22 cellular contexts compared by ENCODE assay signal in the genomic region with DNA sequence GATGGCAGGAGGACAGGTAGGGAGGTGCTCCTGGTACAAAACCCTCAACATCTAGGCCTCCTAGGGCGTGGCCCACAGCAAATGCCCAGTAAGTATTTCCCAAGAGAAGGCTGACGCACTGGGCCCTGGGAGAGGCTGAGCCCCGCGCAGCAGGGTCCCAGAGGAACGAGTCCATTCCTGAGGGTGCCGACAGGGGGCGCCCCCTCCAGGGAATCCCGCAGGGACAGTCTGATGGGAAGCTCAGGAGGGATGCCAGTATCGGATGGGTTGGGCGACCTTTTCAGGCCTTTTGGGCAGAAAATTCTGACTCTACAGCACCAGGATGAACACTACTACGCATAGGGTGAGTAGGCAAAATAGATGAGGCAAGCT. TPM values are rescaled to one million over a fixed set of nuclear protein-coding genes. Genes with fewer than 3 reads are reported as not detected.
DNase-seq lines count a peak whose midpoint lies in the region; ATAC-seq and TF ChIP-seq lines count a peak whose summit lies in the region.
"Had no signal": no experiment of that assay in that cellular context is flagged by ENCODE, and none has a peak within 500 bp of the region (broad histone marks: within the 10 kb centered on the region; RNA-seq: fewer than 3 reads in every experiment).

No MANE protein-coding gene starts in this region.

- H3K36me3 Mint-ChIP-seq in WTC11, result peaks cover 20% of the 10 kb centered on the region

- H3K9me3 ChIP-seq in A673 (ENCODE audit: low read depth, low read length, poor library complexity, severe bottlenecking), result no peaks in the 10 kb centered on the region
- H3K9me3 ChIP-seq: BLaER1 treated with 17β-estradiol and CSF1 and Interleukin-3, amounts not matched to agents 10 nM and 100 nM; mucosa of descending colon; spleen; uterus had no signal

- no peaks in the 10 kb centered on the region for H3K9me3 Mint-ChIP-seq in WTC11
- H3K9me3 Mint-ChIP-seq: activated naive CD4-positive, alpha-beta T cell treated with anti-CD3 and anti-CD28 coated beads, Interleukin-2, amount 50 U/mL, for 72 hours; stimulated activated naive CD8-positive, alpha-beta T cell treated with anti-CD3 and anti-CD28 coated beads, Interleukin-15, Interleukin-2, amounts not matched to agents 100 ng/mL and 50 ng/mL, for 24 hours had no signal

- H3K27ac ChIP-seq in A673 (ENCODE audit: low read depth, low read length, poor library complexity, severe bottlenecking), result no peak overlapping the region
- H3K27ac ChIP-seq: BLaER1 treated with 17β-estradiol and CSF1 and Interleukin-3, amounts not matched to agents 10 nM and 100 nM; parathyroid adenoma; spleen; uterus had no signal

- ATAC-seq in WTC11 (peak; percentile 87), Right ventricle myocardium inferior (no peak)
- ATAC-seq: activated naive CD4-positive, alpha-beta T cell treated with anti-CD3 and anti-CD28 coated beads, Interleukin-2, amount 50 U/mL, for 72 hours; mucosa of descending colon; T-helper 17 cell had no signal

- no peaks in the 10 kb centered on the region for H3K27me3 Mint-ChIP-seq in WTC11 (ENCODE audit: low read depth)
- H3K27me3 Mint-ChIP-seq: stimulated activated naive CD8-positive, alpha-beta T cell treated with anti-CD3 and anti-CD28 coated beads, Interleukin-15, Interleukin-2, amounts not matched to agents 100 ng/mL and 50 ng/mL, for 24 hours; T-helper 17 cell had no signal

- no peak overlapping the region for H3K27ac Mint-ChIP-seq in WTC11
- H3K27ac Mint-ChIP-seq: stimulated activated naive CD8-positive, alpha-beta T cell treated with anti-CD3 and anti-CD28 coated beads, Interleukin-15, Interleukin-2, amounts not matched to agents 100 ng/mL and 50 ng/mL, for 24 hours; T-helper 17 cell had no signal

- BruUV-seq in A673 (replicated peaks; lab: Mats Ljungman, UMichigan), result no TSS peak

- H3K27me3 ChIP-seq in A673 (replicated peaks; ENCODE audit: insufficient read depth, low read depth, low read length, poor library complexity) (no peaks in the 10 kb centered on the region), H7 (ENCODE audit: control insufficient read depth, insufficient read depth, low read length) (no peaks in the 10 kb centered on the region)
- H3K27me3 ChIP-seq: BLaER1 treated with 17β-estradiol and CSF1 and Interleukin-3, amounts not matched to agents 10 nM and 100 nM; spleen; uterus had no signal

- no peaks in the 10 kb centered on the region; the same call in 1 of the 2 replicates for H3K4me1 Mint-ChIP-seq in WTC11

- POLR2A ChIA-PET in A673 (lab: Charles Lee; ENCODE audit: low non-redundant PET) (no interaction called here), WTC11 (lab: Charles Lee) (interaction anchor here (0.6 to 0.8 kb wide), 2 partner anchors 13 to 69 kb away, joined by 3 to 4 read pairs; no protein-coding TSS in a partner anchor)

- DNase-seq in A673 (ENCODE audit: low spot score), result no peak
- DNase-seq in H7, result peak; percentile 86
- DNase-seq in WTC11 (ENCODE audit: low spot score), result peak; percentile 74
- DNase-seq in iPS-NIHi7 (ENCODE audit: extremely low spot score), result peak; percentile 78
- DNase-seq in KBM-7, result no peak
- DNase-seq in GM03348 (ENCODE audit: low spot score), result no peak
- DNase-seq in activated CD8-positive, alpha-beta memory T cell treated with anti-CD3 and anti-CD28 coated beads for 24 hours, result no peak
- no peak for DNase-seq in Right ventricle myocardium inferior (ENCODE audit: missing footprints)
- DNase-seq: activated CD4-positive, CD25-positive, alpha-beta regulatory T cell treated with anti-CD3 and anti-CD28 coated beads, Interleukin-2, amount 50 U/mL, for 72 hours; DMS79 treated with DMSO at 0.1 percent for 48 hours; HCEC 1CT; Karpas-422; kidney; mucosa of descending colon; NCI-H524 treated with DMSO at 0.1 percent for 48 hours; spleen; T-helper 17 cell; uterus had no signal

- H3K4me3 Mint-ChIP-seq in WTC11, result no peak overlapping the region
- H3K4me3 Mint-ChIP-seq: stimulated activated naive CD8-positive, alpha-beta T cell treated with anti-CD3 and anti-CD28 coated beads, Interleukin-15, Interleukin-2, amounts not matched to agents 100 ng/mL and 50 ng/mL, for 24 hours had no signal

- intact Hi-C loops in A673 (cut with micrococcal nuclease; ENCODE audit: unreplicated experiment), result no loop called here
- intact Hi-C loops in Right ventricle myocardium inferior (cut with DNase I), result no loop called here

- no peak overlapping the region for H3K4me3 ChIP-seq in A673 (ENCODE audit: low read depth, low read length, poor library complexity, severe bottlenecking)
- no peak overlapping the region for H3K4me3 ChIP-seq in H7 (ENCODE audit: insufficient read depth, low read depth, low read length)
- H3K4me3 ChIP-seq: BLaER1 treated with 17β-estradiol and CSF1 and Interleukin-3, amounts not matched to agents 10 nM and 100 nM; mucosa of descending colon; spleen; uterus had no signal

- peaks cover 5% of the 10 kb centered on the region for H3K36me3 ChIP-seq in A673 (ENCODE audit: insufficient read depth, low read length, poor library complexity, severe bottlenecking)
- H3K36me3 ChIP-seq in H7 (replicated peaks; ENCODE audit: control insufficient read depth, insufficient read depth, low read length), result peaks cover 7% of the 10 kb centered on the region
- H3K36me3 ChIP-seq: uterus had no signal

- H3K4me1 ChIP-seq in A673 (ENCODE audit: insufficient read depth, low read length, poor library complexity, severe bottlenecking), result no peaks in the 10 kb centered on the region
- H3K4me1 ChIP-seq: parathyroid adenoma, spleen, uterus had no signal

- CTCF ChIA-PET in A673 (lab: Charles Lee), result interaction anchor here (1.0 kb wide), 1 partner anchor 11 kb away, joined by 6 read pairs; no protein-coding TSS in a partner anchor
- CTCF ChIA-PET in WTC11 (lab: Charles Lee), result interaction anchor here (0.6 to 2.3 kb wide), 40 partner anchors 9 to 372 kb away, joined by 3 to 29 read pairs (median 4); a partner anchor contains a TSS

- TF ChIP-seq CTCF in A673 (conservative IDR thresholded peaks at IDR 0.05; ENCODE audit: low read depth, low read length) (peak; percentile 39), WTC11 (IDR thresholded peaks at IDR 0.05) (peak; percentile 91)

- in situ Hi-C loops in KBM-7 (cut with MboI; ENCODE audit: low pct_unique_long_range_greater_than_20kb, low sequenced_read_pairs), result no loop called here

TF ChIP-seq in WTC11, 78 proteins besides CTCF, POLR2A, EP300 and RAD21 (continues in another document):
- no peak for TF ChIP-seq ZNF396 (CRISPR knock-in tag; IDR thresholded peaks at IDR 0.05; ENCODE audit: borderline replicate concordance)
- TF ChIP-seq, protein P1, sequence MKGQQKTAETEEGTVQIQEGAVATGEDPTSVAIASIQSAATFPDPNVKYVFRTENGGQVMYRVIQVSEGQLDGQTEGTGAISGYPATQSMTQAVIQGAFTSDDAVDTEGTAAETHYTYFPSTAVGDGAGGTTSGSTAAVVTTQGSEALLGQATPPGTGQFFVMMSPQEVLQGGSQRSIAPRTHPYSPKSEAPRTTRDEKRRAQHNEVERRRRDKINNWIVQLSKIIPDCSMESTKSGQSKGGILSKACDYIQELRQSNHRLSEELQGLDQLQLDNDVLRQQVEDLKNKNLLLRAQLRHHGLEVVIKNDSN (CRISPR knock-in tag; IDR thresholded peaks at IDR 0.05), result no peak
- no peak for TF ChIP-seq CBFB (CRISPR knock-in tag; IDR thresholded peaks at IDR 0.05; ENCODE audit: low read depth)
- TF ChIP-seq ZNF671 (CRISPR knock-in tag; IDR thresholded peaks at IDR 0.05), result no peak
- TF ChIP-seq, protein P2, sequence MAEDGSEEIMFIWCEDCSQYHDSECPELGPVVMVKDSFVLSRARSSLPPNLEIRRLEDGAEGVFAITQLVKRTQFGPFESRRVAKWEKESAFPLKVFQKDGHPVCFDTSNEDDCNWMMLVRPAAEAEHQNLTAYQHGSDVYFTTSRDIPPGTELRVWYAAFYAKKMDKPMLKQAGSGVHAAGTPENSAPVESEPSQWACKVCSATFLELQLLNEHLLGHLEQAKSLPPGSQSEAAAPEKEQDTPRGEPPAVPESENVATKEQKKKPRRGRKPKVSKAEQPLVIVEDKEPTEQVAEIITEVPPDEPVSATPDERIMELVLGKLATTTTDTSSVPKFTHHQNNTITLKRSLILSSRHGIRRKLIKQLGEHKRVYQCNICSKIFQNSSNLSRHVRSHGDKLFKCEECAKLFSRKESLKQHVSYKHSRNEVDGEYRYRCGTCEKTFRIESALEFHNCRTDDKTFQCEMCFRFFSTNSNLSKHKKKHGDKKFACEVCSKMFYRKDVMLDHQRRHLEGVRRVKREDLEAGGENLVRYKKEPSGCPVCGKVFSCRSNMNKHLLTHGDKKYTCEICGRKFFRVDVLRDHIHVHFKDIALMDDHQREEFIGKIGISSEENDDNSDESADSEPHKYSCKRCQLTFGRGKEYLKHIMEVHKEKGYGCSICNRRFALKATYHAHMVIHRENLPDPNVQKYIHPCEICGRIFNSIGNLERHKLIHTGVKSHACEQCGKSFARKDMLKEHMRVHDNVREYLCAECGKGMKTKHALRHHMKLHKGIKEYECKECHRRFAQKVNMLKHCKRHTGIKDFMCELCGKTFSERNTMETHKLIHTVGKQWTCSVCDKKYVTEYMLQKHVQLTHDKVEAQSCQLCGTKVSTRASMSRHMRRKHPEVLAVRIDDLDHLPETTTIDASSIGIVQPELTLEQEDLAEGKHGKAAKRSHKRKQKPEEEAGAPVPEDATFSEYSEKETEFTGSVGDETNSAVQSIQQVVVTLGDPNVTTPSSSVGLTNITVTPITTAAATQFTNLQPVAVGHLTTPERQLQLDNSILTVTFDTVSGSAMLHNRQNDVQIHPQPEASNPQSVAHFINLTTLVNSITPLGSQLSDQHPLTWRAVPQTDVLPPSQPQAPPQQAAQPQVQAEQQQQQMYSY (CRISPR knock-in tag; IDR thresholded peaks at IDR 0.05), result no peak

RNA-seq across cellular contexts. Expression of a gene that starts 8.8 kb away (rescaled TPM):
- total RNA-seq in A673 (2021) (55.9 and 71.9 TPM in 2 replicates), WTC11 (2021) (58.2 to 66.1 TPM (median 65.8 TPM) in 3 replicates), Right ventricle myocardium inferior (88.4 TPM)
- total RNA-seq in H7 (2014; rRNA removed; shearing (Covaris generic)), result 63.3 and 77.2 TPM in 2 replicates

RNA-seq across cellular contexts. Expression of a gene that starts 39.7 kb away (rescaled TPM):
- total RNA-seq in A673 (2021) (110 and 116 TPM in 2 replicates), WTC11 (2021) (84.9 to 92.6 TPM (median 88.2 TPM) in 3 replicates), Right ventricle myocardium inferior (59.3 TPM)
- total RNA-seq in H7 (2014; rRNA removed; shearing (Covaris generic)), result 75.5 and 84.6 TPM in 2 replicates

RNA-seq across cellular contexts. Expression of a gene that starts 59.5 kb away (rescaled TPM):
- total RNA-seq in A673 (2021), result 252 and 293 TPM in 2 replicates
- 303 and 311 TPM in 2 replicates for total RNA-seq in H7 (2014; rRNA removed; shearing (Covaris generic))
- total RNA-seq in WTC11 (2021), result 192 to 251 TPM (median 193 TPM) in 3 replicates
- total RNA-seq in Right ventricle myocardium inferior, result 24.2 TPM

Comparison
In these comparisons a context has a peak if more than half of its experiments do, and no peak if none do; other contexts are left out.
1. DNase-seq: peak in H7 (single experiment), WTC11 (single experiment) and iPS-NIHi7 (single experiment); none in A673 (single experiment), KBM-7 (single experiment), GM03348 (single experiment), activated CD8-positive, alpha-beta memory T cell treated with anti-CD3 and anti-CD28 coated beads for 24 hours (single experiment) and Right ventricle myocardium inferior (single experiment).